In the genomic region with DNA sequence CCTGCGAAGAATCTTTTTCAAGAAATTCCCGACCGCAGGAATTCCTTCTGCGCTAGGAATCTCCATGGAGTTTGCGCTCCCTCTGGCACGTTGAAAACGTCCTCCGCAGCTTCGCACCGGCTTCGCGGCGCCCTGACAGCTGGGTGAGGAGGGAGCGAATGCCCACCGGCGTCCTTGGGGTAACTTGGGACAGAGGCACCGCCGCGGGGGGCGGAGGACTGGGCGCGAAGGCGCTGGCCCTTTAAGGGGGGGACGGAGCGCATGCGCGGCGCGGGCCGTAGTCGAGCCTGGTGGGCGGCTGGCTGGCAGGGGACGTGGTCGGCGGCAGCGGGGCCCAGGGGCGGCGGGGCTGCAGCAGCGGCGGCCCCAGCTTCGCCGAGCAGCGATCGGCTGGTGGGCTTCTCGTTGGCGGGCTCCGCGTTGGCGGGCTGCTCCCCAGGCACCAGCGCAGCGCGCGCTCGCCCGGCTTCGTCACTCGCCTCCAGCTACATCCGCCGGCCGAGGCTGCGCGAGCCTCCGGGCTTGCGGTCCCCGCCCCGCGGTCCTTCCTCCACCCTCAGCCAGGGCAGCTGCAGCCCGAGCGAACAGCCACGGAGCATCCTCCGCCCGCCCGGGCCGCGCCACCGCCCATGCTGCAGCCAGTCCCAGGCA, we compare ENCODE assay signal across 8 cellular contexts. TPM values are rescaled to one million over a fixed set of nuclear protein-coding genes. Genes with fewer than 3 reads are reported as not detected.
A peak's percentile ranks its signal among the peaks of the same experiment; 100 is the strongest.
DNase-seq lines count a peak whose midpoint lies in the region; TF ChIP-seq lines count a peak whose summit lies in the region.

A gene (plus strand): TSS at position 271 of the 651 bp plus-strand sequence. CDS start 1,354 bp downstream, outside the sequence.

- no peak for TF ChIP-seq CTCF in GM13976 (IDR thresholded peaks at IDR 0.05; ENCODE audit: borderline replicate concordance, control extremely low read depth, extremely low read depth, insufficient read depth, missing control alignments)
- TF ChIP-seq CTCF in HFF-Myc (IDR thresholded peaks at IDR 0.05; ENCODE audit: low read depth, low read length, missing control alignments): no peak

- peak within 1 kb of the TSS; percentile 94 for H3K27ac ChIP-seq in layer of hippocampus (ENCODE audit: low read depth, low read length)

- peak within 1 kb of the TSS; percentile 61 for H3K4me3 ChIP-seq in HFF-Myc (replicated peaks; ENCODE audit: low read depth, low read length)

- peak; percentile 91 for DNase-seq in GM13976 (ENCODE audit: low spot score)
- DNase-seq in HFF-Myc (ENCODE audit: extremely low read depth, low read depth): no peak
- peak; percentile 77 to 94 (median 88) for DNase-seq in NCI-H1417 (lab: John Stamatoyannopoulos, UW)
- DNase-seq in activated CD4-positive, alpha-beta T cell treated with anti-CD3 and anti-CD28 coated beads for 4 hours: peak; percentile 43 to 44
- DNase-seq in dedifferentiated amniotic fluid mesenchymal stem cell (ENCODE audit: extremely low spot score): peak; percentile 52
- DNase-seq in stimulated activated CD4-positive, alpha-beta T cell treated with anti-CD3 and anti-CD28 coated beads, Interleukin-1b, Interleukin-23, amount 100 ng/mL, for 24 hours (ENCODE audit: low read depth in 4 of 4, low spot score in 1 of 4): peak; percentile 26 to 52 (median 36)
- no peak for DNase-seq in HT-29 (ENCODE audit: low spot score)

- H3K27me3 ChIP-seq in layer of hippocampus (ENCODE audit: control insufficient read depth, insufficient read depth, low read length): no peaks in the 10 kb centered on the region

- in situ Hi-C loops in GM13976 (cut with MboI; ENCODE audit: low sequenced_read_pairs, unreplicated experiment): no loop called here

RNA-seq across cellular contexts. Expression of the gene that starts here (rescaled TPM):
- total RNA-seq in HT-29 (2014; rRNA removed; shearing (Covaris generic)): not detected in 2 replicates

Comparison
In these comparisons a context has a peak if more than half of its experiments do, and no peak if none do; other contexts are left out.
1. DNase-seq: peak in GM13976 (single experiment), NCI-H1417 (3 of 3), activated CD4-positive, alpha-beta T cell treated with anti-CD3 and anti-CD28 coated beads for 4 hours (2 of 2), dedifferentiated amniotic fluid mesenchymal stem cell (single experiment) and stimulated activated CD4-positive, alpha-beta T cell treated with anti-CD3 and anti-CD28 coated beads, Interleukin-1b, Interleukin-23, amount 100 ng/mL, for 24 hours (4 of 4); none in HFF-Myc (single experiment) and HT-29 (single experiment).